ENCODE assay signal across 8 cellular contexts in genomic region chr16:67415872-67416793, GRCh38. TPM values are rescaled to one million over a fixed set of nuclear protein-coding genes. Genes with fewer than 3 reads are reported as not detected.
DNase-seq lines count a peak whose midpoint lies in the region; ATAC-seq and TF ChIP-seq lines count a peak whose summit lies in the region.

Gene ZDHHC1 (minus strand): TSS chr16:67416477. CDS start chr16:67407775, 8,702 bp downstream.

- H3F3A ChIP-seq in SU-DHL-6 (ENCODE audit: insufficient read depth): no peaks in the 10 kb centered on the region

- H3K36me3 ChIP-seq in SU-DHL-6 (ENCODE audit: low read length) (no peaks in the 10 kb centered on the region), mammary epithelial cell (ENCODE audit: insufficient read depth, low read length) (no peaks in the 10 kb centered on the region), iPS-18a (ENCODE audit: control insufficient read depth, low read depth, low read length) (no peaks in the 10 kb centered on the region)

- BruUV-seq in mammary epithelial cell (replicated peaks; lab: Mats Ljungman, UMichigan): no TSS peak

- H4K20me1 ChIP-seq in SU-DHL-6 (ENCODE audit: low read depth, low read length) (no peaks in the 10 kb centered on the region), mammary epithelial cell (ENCODE audit: insufficient read depth, low read length) (no peaks in the 10 kb centered on the region)

- H3K27ac ChIP-seq in SU-DHL-6 (ENCODE audit: low read depth, low read length) (no peak within 1 kb of the TSS), mammary epithelial cell (ENCODE audit: insufficient read depth, low read depth, low read length) (peak within 1 kb of the TSS; percentile 59), iPS-18a (ENCODE audit: low read length) (no peak within 1 kb of the TSS)

- H3K27me3 ChIP-seq in SU-DHL-6 (ENCODE audit: low read length): no peaks in the 10 kb centered on the region
- no peaks in the 10 kb centered on the region for H3K27me3 ChIP-seq in mammary epithelial cell (ENCODE audit: insufficient read depth, low read length)
- H3K27me3 ChIP-seq in iPS-18a (ENCODE audit: control insufficient read depth, insufficient read depth, low read length): no peaks in the 10 kb centered on the region

- H3K9me2 ChIP-seq in SU-DHL-6 (replicated peaks; ENCODE audit: insufficient read depth, low read length): no peaks in the 10 kb centered on the region

- ATAC-seq in GM18511 (IDR thresholded peaks at IDR 0.05; ENCODE audit: unreplicated experiment) (peak; percentile 72), HG03521 (IDR thresholded peaks at IDR 0.05; ENCODE audit: unreplicated experiment) (peak; percentile 59), sciatic nerve (peak; percentile 95)

- intact Hi-C loops in mammary epithelial cell (cut with micrococcal nuclease): loop anchor here (1.0 to 2.0 kb wide), 5 partner anchors 17 to 156 kb away; partner anchors contain the start of gene TPPP3
- intact Hi-C loops in sciatic nerve (cut with DNase I): no loop called here

- 4% methylated on average over 24 of the region's 73 CpGs for WGBS in mammary epithelial cell (ENCODE audit: low coverage, missing lambda C conversion rate)

- H3K4me3 ChIP-seq in SU-DHL-6 (ENCODE audit: insufficient read depth, low read length, poor library complexity, severe bottlenecking) (peak within 1 kb of the TSS; percentile 26), mammary epithelial cell (replicated peaks in 1 of 3; ENCODE audit: insufficient read depth in 1 of 3, low read depth in 2 of 3, low read length in 3 of 3) (peak within 1 kb of the TSS; percentile 54 to 74 (median 62)), iPS-18a (ENCODE audit: low read length) (peak within 1 kb of the TSS; percentile 69)

- CTCF ChIA-PET in mammary epithelial cell (lab: Charles Lee; ENCODE audit: low non-redundant PET): interaction anchor here (0.6 kb wide), 2 partner anchors 18 to 175 kb away, joined by 3 to 4 read pairs; no protein-coding TSS in a partner anchor

- H3K9me3 ChIP-seq in SU-DHL-6 (ENCODE audit: insufficient read depth, low read length): no peaks in the 10 kb centered on the region
- no peaks in the 10 kb centered on the region for H3K9me3 ChIP-seq in mammary epithelial cell (replicated peaks; ENCODE audit: insufficient read depth, low read length)
- H3K9me3 ChIP-seq in iPS-18a (ENCODE audit: control insufficient read depth, low read depth, low read length): no peaks in the 10 kb centered on the region

- TF ChIP-seq CTCF in SU-DHL-6 (IDR thresholded peaks at IDR 0.05; ENCODE audit: insufficient read depth, low read length, poor library complexity, severe bottlenecking) (peak; percentile 53), mammary epithelial cell (conservative IDR thresholded peaks at IDR 0.05 in 1 of 2, IDR thresholded peaks at IDR 0.05 in 1 of 2; ENCODE audit: extremely low read depth in 1 of 2, insufficient read depth in 1 of 2, low read depth in 1 of 2, low read length in 2 of 2) (peak; percentile 47 to 66)

- dilution Hi-C loops in mammary epithelial cell (cut with HindIII; ENCODE audit: low sequenced_read_pairs): no loop called here

- peaks cover 7% of the 10 kb centered on the region for H3K4me1 ChIP-seq in mammary epithelial cell (ENCODE audit: insufficient read depth, low read length)
- H3K4me1 ChIP-seq in iPS-18a (ENCODE audit: control insufficient read depth, low read depth, low read length): peaks cover 17% of the 10 kb centered on the region

- DNase-seq in ACHN (peak; percentile 78), mammary epithelial cell (peak; percentile 53), sciatic nerve (ENCODE audit: low spot score) (peak; percentile 84), OCI-M2 (lab: John Stamatoyannopoulos, UW; ENCODE audit: unreplicated experiment) (no peak)

- in situ Hi-C loops in ACHN (cut with HindIII; ENCODE audit: low pct_ligation_motif_present, low pct_unique_long_range_greater_than_20kb, low sequenced_read_pairs) (no loop called here), mammary epithelial cell (cut with MboI; ENCODE audit: low sequenced_read_pairs in 2 of 2) (loop anchor here in 1 of 2 donors (25.0 kb wide), 1 partner anchor 154 kb away; no protein-coding TSS in a partner anchor)

- H3K79me2 ChIP-seq in SU-DHL-6 (ENCODE audit: insufficient read depth, low read length): no peaks in the 10 kb centered on the region
- H3K79me2 ChIP-seq in mammary epithelial cell (ENCODE audit: insufficient read depth, low read length): no peaks in the 10 kb centered on the region

- H2AFZ ChIP-seq in SU-DHL-6 (ENCODE audit: low read depth, low read length, severe bottlenecking): peak within 1 kb of the TSS; percentile 79
- peak within 1 kb of the TSS; percentile 97 for H2AFZ ChIP-seq in mammary epithelial cell (ENCODE audit: low read depth, low read length)

- peak within 1 kb of the TSS; percentile 42 for H3K4me2 ChIP-seq in SU-DHL-6 (ENCODE audit: low read depth, low read length, poor library complexity, severe bottlenecking)
- H3K4me2 ChIP-seq in mammary epithelial cell (ENCODE audit: insufficient read depth, low read depth, low read length): peak within 1 kb of the TSS; percentile 99

- H3K9ac ChIP-seq in SU-DHL-6 (ENCODE audit: low read length) (0 out of 2 replicates have a peak within 1 kb of the TSS, but pooled peaks have one; percentile 2), mammary epithelial cell (ENCODE audit: insufficient read depth, low read length) (peak within 1 kb of the TSS; percentile 63), iPS-18a (ENCODE audit: low read length) (peak within 1 kb of the TSS; percentile 61)

RNA-seq across cellular contexts. Expression of gene ZDHHC1, which starts in this region (rescaled TPM):
- 1 to 10 TPM; 5.3 to 6.3 TPM for total RNA-seq in mammary epithelial cell
- polyA plus RNA-seq in mammary epithelial cell: 2.4 TPM
- polyA minus RNA-seq in mammary epithelial cell: 0.88 TPM
- total RNA-seq in sciatic nerve: 16.3 TPM

Comparison
In these comparisons a context has a peak if more than half of its experiments do, and no peak if none do; other contexts are left out.
1. H3K9ac ChIP-seq: peak in every context shown above with its lines; median percentile 63 in mammary epithelial cell; 61 in iPS-18a; 2 in SU-DHL-6.